In the genomic region with DNA sequence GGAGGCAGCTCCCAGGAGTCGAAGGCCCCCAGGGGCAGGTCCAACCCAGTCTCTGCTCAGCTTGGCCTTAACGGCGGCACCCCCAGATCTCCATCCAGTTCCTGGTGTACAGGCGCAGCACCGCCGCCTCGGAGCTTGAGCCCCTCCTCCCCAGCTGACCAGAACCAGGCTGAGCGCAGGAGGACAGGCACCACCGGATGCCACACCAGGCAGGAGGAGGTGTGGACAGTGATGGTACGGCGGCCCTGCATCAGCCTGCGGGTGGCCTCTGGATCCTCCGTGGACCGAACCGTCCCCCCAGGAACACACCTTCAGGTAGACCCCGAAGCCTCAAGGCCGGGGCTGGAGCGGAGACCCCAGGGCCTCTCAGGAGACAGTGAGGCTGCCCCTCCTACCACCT, we compare ENCODE assay signal across 2 cellular contexts.
TF ChIP-seq lines count a peak whose summit lies in the region.

No MANE protein-coding gene starts in this region.

TF ChIP-seq in HepG2, 621 proteins besides CTCF, POLR2A, EP300 and RAD21:
- peak; percentile 86 for TF ChIP-seq AGO2 (optimal IDR thresholded peaks at IDR 0.05; ENCODE audit: low read depth, low read length)
- 0 out of 2 replicates have a peak, but pooled peaks have one; percentile 20 for TF ChIP-seq RBFOX2 (IDR thresholded peaks at IDR 0.05; ENCODE audit: low read depth, low read length)
- no peak for TF ChIP-seq ZNF570 (CRISPR knock-in tag; IDR thresholded peaks at IDR 0.05; ENCODE audit: borderline replicate concordance)

TF ChIP-seq in GM12878, 131 proteins besides CTCF, POLR2A, EP300 and RAD21:
- TF ChIP-seq WRNIP1 (IDR thresholded peaks at IDR 0.05; ENCODE audit: borderline replicate concordance, low read depth, low read length) (no peak), CBX5 (IDR thresholded peaks at IDR 0.05; ENCODE audit: low read depth) (no peak), SPI1 (IDR thresholded peaks at IDR 0.05; ENCODE audit: borderline replicate concordance, insufficient read depth, low read depth, low read length) (no peak), IKZF1 (conservative IDR thresholded peaks at IDR 0.05) (no peak), BMI1 (IDR thresholded peaks at IDR 0.05; ENCODE audit: borderline replicate concordance) (no peak), DPF2 (IDR thresholded peaks at IDR 0.05) (no peak), MEF2A (IDR thresholded peaks at IDR 0.05; ENCODE audit: insufficient read depth, low read depth, low read length) (no peak), ZNF274 (IDR thresholded peaks at IDR 0.05; ENCODE audit: insufficient read depth, insufficient read length) (no peak)
- TF ChIP-seq, protein P1, sequence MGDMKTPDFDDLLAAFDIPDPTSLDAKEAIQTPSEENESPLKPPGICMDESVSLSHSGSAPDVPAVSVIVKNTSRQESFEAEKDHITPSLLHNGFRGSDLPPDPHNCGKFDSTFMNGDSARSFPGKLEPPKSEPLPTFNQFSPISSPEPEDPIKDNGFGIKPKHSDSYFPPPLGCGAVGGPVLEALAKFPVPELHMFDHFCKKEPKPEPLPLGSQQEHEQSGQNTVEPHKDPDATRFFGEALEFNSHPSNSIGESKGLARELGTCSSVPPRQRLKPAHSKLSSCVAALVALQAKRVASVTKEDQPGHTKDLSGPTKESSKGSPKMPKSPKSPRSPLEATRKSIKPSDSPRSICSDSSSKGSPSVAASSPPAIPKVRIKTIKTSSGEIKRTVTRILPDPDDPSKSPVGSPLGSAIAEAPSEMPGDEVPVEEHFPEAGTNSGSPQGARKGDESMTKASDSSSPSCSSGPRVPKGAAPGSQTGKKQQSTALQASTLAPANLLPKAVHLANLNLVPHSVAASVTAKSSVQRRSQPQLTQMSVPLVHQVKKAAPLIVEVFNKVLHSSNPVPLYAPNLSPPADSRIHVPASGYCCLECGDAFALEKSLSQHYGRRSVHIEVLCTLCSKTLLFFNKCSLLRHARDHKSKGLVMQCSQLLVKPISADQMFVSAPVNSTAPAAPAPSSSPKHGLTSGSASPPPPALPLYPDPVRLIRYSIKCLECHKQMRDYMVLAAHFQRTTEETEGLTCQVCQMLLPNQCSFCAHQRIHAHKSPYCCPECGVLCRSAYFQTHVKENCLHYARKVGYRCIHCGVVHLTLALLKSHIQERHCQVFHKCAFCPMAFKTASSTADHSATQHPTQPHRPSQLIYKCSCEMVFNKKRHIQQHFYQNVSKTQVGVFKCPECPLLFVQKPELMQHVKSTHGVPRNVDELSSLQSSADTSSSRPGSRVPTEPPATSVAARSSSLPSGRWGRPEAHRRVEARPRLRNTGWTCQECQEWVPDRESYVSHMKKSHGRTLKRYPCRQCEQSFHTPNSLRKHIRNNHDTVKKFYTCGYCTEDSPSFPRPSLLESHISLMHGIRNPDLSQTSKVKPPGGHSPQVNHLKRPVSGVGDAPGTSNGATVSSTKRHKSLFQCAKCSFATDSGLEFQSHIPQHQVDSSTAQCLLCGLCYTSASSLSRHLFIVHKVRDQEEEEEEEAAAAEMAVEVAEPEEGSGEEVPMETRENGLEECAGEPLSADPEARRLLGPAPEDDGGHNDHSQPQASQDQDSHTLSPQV (IDR thresholded peaks at IDR 0.05), result no peak
- TF ChIP-seq, protein P2, sequence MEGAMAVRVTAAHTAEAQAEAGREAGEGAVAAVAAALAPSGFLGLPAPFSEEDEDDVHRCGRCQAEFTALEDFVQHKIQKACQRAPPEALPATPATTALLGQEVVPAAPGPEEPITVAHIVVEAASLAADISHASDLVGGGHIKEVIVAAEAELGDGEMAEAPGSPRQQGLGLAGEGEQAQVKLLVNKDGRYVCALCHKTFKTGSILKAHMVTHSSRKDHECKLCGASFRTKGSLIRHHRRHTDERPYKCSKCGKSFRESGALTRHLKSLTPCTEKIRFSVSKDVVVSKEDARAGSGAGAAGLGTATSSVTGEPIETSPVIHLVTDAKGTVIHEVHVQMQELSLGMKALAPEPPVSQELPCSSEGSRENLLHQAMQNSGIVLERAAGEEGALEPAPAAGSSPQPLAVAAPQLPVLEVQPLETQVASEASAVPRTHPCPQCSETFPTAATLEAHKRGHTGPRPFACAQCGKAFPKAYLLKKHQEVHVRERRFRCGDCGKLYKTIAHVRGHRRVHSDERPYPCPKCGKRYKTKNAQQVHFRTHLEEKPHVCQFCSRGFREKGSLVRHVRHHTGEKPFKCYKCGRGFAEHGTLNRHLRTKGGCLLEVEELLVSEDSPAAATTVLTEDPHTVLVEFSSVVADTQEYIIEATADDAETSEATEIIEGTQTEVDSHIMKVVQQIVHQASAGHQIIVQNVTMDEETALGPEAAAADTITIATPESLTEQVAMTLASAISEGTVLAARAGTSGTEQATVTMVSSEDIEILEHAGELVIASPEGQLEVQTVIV (IDR thresholded peaks at IDR 0.05; ENCODE audit: borderline replicate concordance, partially characterized antibody), result no peak
- TF ChIP-seq, protein P3, sequence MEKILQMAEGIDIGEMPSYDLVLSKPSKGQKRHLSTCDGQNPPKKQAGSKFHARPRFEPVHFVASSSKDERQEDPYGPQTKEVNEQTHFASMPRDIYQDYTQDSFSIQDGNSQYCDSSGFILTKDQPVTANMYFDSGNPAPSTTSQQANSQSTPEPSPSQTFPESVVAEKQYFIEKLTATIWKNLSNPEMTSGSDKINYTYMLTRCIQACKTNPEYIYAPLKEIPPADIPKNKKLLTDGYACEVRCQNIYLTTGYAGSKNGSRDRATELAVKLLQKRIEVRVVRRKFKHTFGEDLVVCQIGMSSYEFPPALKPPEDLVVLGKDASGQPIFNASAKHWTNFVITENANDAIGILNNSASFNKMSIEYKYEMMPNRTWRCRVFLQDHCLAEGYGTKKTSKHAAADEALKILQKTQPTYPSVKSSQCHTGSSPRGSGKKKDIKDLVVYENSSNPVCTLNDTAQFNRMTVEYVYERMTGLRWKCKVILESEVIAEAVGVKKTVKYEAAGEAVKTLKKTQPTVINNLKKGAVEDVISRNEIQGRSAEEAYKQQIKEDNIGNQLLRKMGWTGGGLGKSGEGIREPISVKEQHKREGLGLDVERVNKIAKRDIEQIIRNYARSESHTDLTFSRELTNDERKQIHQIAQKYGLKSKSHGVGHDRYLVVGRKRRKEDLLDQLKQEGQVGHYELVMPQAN (conservative IDR thresholded peaks at IDR 0.05), result no peak
- TF ChIP-seq, protein P4, sequence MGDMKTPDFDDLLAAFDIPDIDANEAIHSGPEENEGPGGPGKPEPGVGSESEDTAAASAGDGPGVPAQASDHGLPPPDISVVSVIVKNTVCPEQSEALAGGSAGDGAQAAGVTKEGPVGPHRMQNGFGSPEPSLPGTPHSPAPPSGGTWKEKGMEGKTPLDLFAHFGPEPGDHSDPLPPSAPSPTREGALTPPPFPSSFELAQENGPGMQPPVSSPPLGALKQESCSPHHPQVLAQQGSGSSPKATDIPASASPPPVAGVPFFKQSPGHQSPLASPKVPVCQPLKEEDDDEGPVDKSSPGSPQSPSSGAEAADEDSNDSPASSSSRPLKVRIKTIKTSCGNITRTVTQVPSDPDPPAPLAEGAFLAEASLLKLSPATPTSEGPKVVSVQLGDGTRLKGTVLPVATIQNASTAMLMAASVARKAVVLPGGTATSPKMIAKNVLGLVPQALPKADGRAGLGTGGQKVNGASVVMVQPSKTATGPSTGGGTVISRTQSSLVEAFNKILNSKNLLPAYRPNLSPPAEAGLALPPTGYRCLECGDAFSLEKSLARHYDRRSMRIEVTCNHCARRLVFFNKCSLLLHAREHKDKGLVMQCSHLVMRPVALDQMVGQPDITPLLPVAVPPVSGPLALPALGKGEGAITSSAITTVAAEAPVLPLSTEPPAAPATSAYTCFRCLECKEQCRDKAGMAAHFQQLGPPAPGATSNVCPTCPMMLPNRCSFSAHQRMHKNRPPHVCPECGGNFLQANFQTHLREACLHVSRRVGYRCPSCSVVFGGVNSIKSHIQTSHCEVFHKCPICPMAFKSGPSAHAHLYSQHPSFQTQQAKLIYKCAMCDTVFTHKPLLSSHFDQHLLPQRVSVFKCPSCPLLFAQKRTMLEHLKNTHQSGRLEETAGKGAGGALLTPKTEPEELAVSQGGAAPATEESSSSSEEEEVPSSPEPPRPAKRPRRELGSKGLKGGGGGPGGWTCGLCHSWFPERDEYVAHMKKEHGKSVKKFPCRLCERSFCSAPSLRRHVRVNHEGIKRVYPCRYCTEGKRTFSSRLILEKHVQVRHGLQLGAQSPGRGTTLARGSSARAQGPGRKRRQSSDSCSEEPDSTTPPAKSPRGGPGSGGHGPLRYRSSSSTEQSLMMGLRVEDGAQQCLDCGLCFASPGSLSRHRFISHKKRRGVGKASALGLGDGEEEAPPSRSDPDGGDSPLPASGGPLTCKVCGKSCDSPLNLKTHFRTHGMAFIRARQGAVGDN (IDR thresholded peaks at IDR 0.05), result no peak
- TF ChIP-seq, protein P5, sequence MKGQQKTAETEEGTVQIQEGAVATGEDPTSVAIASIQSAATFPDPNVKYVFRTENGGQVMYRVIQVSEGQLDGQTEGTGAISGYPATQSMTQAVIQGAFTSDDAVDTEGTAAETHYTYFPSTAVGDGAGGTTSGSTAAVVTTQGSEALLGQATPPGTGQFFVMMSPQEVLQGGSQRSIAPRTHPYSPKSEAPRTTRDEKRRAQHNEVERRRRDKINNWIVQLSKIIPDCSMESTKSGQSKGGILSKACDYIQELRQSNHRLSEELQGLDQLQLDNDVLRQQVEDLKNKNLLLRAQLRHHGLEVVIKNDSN (IDR thresholded peaks at IDR 0.05; ENCODE audit: borderline replicate concordance, extremely low read length, insufficient read depth, low read depth, low read length), result no peak
TF ChIP-seq in GM12878: peak in this region for 0.
